23 cellular contexts compared by ENCODE assay signal in genomic region chr9:84691634-84692033, GRCh38.
"Had no signal": no experiment of that assay in that cellular context is flagged by ENCODE, and none has a peak within 500 bp of the region (broad histone marks: within the 10 kb centered on the region; RNA-seq: fewer than 3 reads in every experiment).

No MANE protein-coding gene starts in this region.

- H3K27ac Mint-ChIP-seq: activated CD4-positive, alpha-beta memory T cell treated with anti-CD3 and anti-CD28 coated beads for 36 hours; activated naive CD4-positive, alpha-beta T cell treated with anti-CD3 and anti-CD28 coated beads for 36 hours; activated naive CD8-positive, alpha-beta T cell; activated T-helper 17 cell treated with anti-CD3 and anti-CD28 coated beads, Interleukin-2, amount 50 U/mL, for 72 hours; T-helper 1 cell treated with Interleukin-12 subunit alpha and Interleukin-12 subunit beta and Interleukin-4 antibody, amounts not matched to agents 30 μg/mL and 1 μg/mL, for 36 hours; WTC11 had no signal

- H3K4me3 ChIP-seq: MG63 had no signal

- DNase-seq: activated CD4-positive, alpha-beta memory T cell treated with anti-CD3 and anti-CD28 coated beads for 36 hours; activated CD4-positive, alpha-beta T cell treated with anti-CD3 and anti-CD28 coated beads for 48 hours; activated CD4-positive, CD25-positive, alpha-beta regulatory T cell treated with anti-CD3 and anti-CD28 coated beads, Interleukin-2, amount 50 U/mL, for 72 hours; activated CD8-positive, alpha-beta memory T cell treated with anti-CD3 and anti-CD28 coated beads for 24 hours; activated gamma-delta T cell; activated naive CD4-positive, alpha-beta T cell treated with anti-CD3 and anti-CD28 coated beads for 36 hours; activated T-cell treated with anti-CD3 and anti-CD28 coated beads, Interleukin-2, amount 50 U/mL, for 48 hours; amygdala; brain microvascular endothelial cell; MG63; NCI-H1105; NCI-H1436 treated with DMSO at 0.1 percent for 48 hours; NCI-H187; NCI-H2081; NCI-H446; NCI-H524 treated with DMSO at 0.1 percent for 48 hours; NCI-H748 treated with DMSO at 0.1 percent for 48 hours; OCI-M1; SHP77 treated with DMSO at 0.1 percent for 48 hours had no signal

- H3K27me3 ChIP-seq: brain microvascular endothelial cell, MG63 had no signal

- ATAC-seq: activated T-helper 17 cell treated with anti-CD3 and anti-CD28 coated beads, Interleukin-2, amount 50 U/mL, for 72 hours; WTC11 had no signal

- H3K36me3 ChIP-seq: brain microvascular endothelial cell, MG63 had no signal

- H3K9me3 ChIP-seq: MG63 had no signal

- H3K4me3 Mint-ChIP-seq: activated CD4-positive, alpha-beta memory T cell treated with anti-CD3 and anti-CD28 coated beads for 36 hours; activated naive CD4-positive, alpha-beta T cell treated with anti-CD3 and anti-CD28 coated beads for 36 hours; activated naive CD8-positive, alpha-beta T cell; activated T-helper 17 cell treated with anti-CD3 and anti-CD28 coated beads, Interleukin-2, amount 50 U/mL, for 72 hours; T-helper 1 cell treated with Interleukin-12 subunit alpha and Interleukin-12 subunit beta and Interleukin-4 antibody, amounts not matched to agents 30 μg/mL and 1 μg/mL, for 36 hours; WTC11 had no signal

- H3K36me3 Mint-ChIP-seq: activated CD4-positive, alpha-beta memory T cell treated with anti-CD3 and anti-CD28 coated beads for 36 hours; activated naive CD8-positive, alpha-beta T cell; WTC11 had no signal

- H3K27me3 Mint-ChIP-seq: activated CD4-positive, alpha-beta memory T cell treated with anti-CD3 and anti-CD28 coated beads for 36 hours; activated T-helper 17 cell treated with anti-CD3 and anti-CD28 coated beads, Interleukin-2, amount 50 U/mL, for 72 hours had no signal

- H3K9me3 Mint-ChIP-seq: activated CD4-positive, alpha-beta memory T cell treated with anti-CD3 and anti-CD28 coated beads for 36 hours; activated naive CD4-positive, alpha-beta T cell treated with anti-CD3 and anti-CD28 coated beads for 36 hours; activated T-helper 17 cell treated with anti-CD3 and anti-CD28 coated beads, Interleukin-2, amount 50 U/mL, for 72 hours; T-helper 1 cell treated with Interleukin-12 subunit alpha and Interleukin-12 subunit beta and Interleukin-4 antibody, amounts not matched to agents 30 μg/mL and 1 μg/mL, for 36 hours; WTC11 had no signal

- H3K27ac ChIP-seq: brain microvascular endothelial cell had no signal
